1 cellular context compared by ENCODE assay signal in the genomic region with DNA sequence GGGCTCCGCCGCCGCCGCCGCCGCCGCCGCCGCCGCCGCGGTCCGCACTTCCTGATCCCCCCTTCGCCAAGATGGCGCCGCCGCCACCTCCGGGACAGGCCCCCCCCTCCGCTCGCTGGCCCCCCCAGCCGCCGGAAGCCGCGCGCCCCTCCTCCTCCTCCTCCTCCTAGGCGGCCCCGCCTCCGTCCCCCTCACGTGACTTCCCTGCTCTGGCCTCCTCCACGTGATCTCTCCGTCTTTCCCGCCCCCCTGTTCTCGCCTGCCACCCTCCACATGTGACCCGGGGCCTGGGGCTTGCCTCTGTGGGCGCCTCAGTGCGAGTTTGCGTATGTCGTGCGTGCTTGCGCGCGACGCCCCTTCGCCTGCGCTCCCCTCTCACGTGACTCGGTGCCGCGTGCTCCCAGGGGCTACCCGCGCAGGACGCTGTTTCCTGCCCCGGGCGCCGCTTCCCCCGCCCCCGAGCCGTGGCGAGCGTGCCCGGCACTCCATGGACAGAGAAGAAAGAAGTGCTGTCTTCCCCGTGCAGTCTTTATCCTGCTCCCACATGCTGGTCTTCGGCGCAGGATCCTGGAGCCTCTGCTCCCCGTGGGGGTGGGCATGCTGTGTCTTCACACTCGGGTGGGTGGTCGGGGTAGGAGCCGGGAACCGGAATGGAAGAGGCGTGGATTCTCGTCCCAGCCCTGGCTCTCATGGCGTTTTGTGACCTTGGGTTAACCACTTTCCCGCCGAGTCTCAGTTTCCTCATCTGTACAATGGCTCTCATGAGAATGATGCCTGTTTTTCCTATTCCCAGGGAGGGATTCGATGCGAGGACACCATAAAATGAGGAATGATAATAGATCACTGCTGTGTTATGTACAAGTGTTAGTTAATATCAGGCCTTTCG.
TF ChIP-seq lines count a peak whose summit lies in the region.

Gene UBE2Q1, minus strand, starts transcription at position 53 of the 886 bp plus-strand sequence. CDS start 109 bp downstream, outside the sequence.

TF ChIP-seq in HepG2, 621 proteins besides CTCF, POLR2A, EP300 and RAD21 (continued from another document and continues in another):
- TF ChIP-seq, protein P1, sequence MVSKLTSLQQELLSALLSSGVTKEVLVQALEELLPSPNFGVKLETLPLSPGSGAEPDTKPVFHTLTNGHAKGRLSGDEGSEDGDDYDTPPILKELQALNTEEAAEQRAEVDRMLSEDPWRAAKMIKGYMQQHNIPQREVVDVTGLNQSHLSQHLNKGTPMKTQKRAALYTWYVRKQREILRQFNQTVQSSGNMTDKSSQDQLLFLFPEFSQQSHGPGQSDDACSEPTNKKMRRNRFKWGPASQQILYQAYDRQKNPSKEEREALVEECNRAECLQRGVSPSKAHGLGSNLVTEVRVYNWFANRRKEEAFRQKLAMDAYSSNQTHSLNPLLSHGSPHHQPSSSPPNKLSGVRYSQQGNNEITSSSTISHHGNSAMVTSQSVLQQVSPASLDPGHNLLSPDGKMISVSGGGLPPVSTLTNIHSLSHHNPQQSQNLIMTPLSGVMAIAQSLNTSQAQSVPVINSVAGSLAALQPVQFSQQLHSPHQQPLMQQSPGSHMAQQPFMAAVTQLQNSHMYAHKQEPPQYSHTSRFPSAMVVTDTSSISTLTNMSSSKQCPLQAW (CRISPR knock-in tag; IDR thresholded peaks at IDR 0.05), result peak; percentile 96
- TF ChIP-seq PPARG (CRISPR knock-in tag; conservative IDR thresholded peaks at IDR 0.05) (peak; percentile 51; the same call in 1 of the 2 replicates), ATF7 (IDR thresholded peaks at IDR 0.05) (no peak), ATF7 (CRISPR knock-in tag; IDR thresholded peaks at IDR 0.05) (peak; percentile 91), NFE2L2 (IDR thresholded peaks at IDR 0.05; ENCODE audit: low read length) (no peak), MED13 (CRISPR knock-in tag; IDR thresholded peaks at IDR 0.05) (no peak), SRSF1 (optimal IDR thresholded peaks at IDR 0.05; ENCODE audit: low read depth, low read length) (peak; percentile 90), FOXO1 (CRISPR knock-in tag; IDR thresholded peaks at IDR 0.05) (peak; percentile 69; the same call in 1 of the 2 replicates), TMF1 (CRISPR knock-in tag; IDR thresholded peaks at IDR 0.05; ENCODE audit: low read depth) (peak; percentile 96), KDM1A (CRISPR knock-in tag; IDR thresholded peaks at IDR 0.05) (peak; percentile 85), RFX1 (IDR thresholded peaks at IDR 0.05) (no peak), FOXA3 (CRISPR knock-in tag; IDR thresholded peaks at IDR 0.05) (peak; percentile 51; the same call in 1 of the 2 replicates), ZNF780A (CRISPR knock-in tag; IDR thresholded peaks at IDR 0.05) (peak; percentile 99), FOXK2 (IDR thresholded peaks at IDR 0.05) (0 out of 2 replicates have a peak, but pooled peaks have one; percentile 40), NFE2 (CRISPR knock-in tag; IDR thresholded peaks at IDR 0.05) (no peak), ARID2 (CRISPR knock-in tag; IDR thresholded peaks at IDR 0.05; ENCODE audit: borderline replicate concordance) (peak; percentile 88; the same call in 1 of the 2 replicates), ZNF878 (CRISPR knock-in tag; IDR thresholded peaks at IDR 0.05) (peak; percentile 100), NCOA2 (CRISPR knock-in tag; IDR thresholded peaks at IDR 0.05) (peak; percentile 50; the same call in 1 of the 2 replicates), ZFP1 (CRISPR knock-in tag; IDR thresholded peaks at IDR 0.05) (0 out of 2 replicates have a peak, but pooled peaks have one; percentile 63), SCMH1 (CRISPR knock-in tag; IDR thresholded peaks at IDR 0.05; ENCODE audit: borderline replicate concordance) (no peak), ZNF180 (CRISPR knock-in tag; IDR thresholded peaks at IDR 0.05; ENCODE audit: borderline replicate concordance, low read depth) (no peak; the same call in 1 of the 2 replicates), FOXC1 (CRISPR knock-in tag; IDR thresholded peaks at IDR 0.05; ENCODE audit: borderline replicate concordance) (peak; percentile 100), ZFP36L2 (CRISPR knock-in tag; IDR thresholded peaks at IDR 0.05) (peak; percentile 58; the same call in 1 of the 2 replicates), NR3C1 (CRISPR knock-in tag; IDR thresholded peaks at IDR 0.05) (no peak), TRIM22 (IDR thresholded peaks at IDR 0.05) (0 out of 2 replicates have a peak, but pooled peaks have one; percentile 23), USF2 (IDR thresholded peaks at IDR 0.05; ENCODE audit: low read depth, low read length) (peak; percentile 99), USF2 (CRISPR knock-in tag; IDR thresholded peaks at IDR 0.05; ENCODE audit: borderline replicate concordance) (peak; percentile 98), MEF2D (CRISPR knock-in tag; IDR thresholded peaks at IDR 0.05) (peak; percentile 97), ATF1 (CRISPR knock-in tag; IDR thresholded peaks at IDR 0.05) (peak; percentile 54; the same call in 1 of the 2 replicates), ZNF670 (CRISPR knock-in tag; IDR thresholded peaks at IDR 0.05; ENCODE audit: borderline replicate concordance) (peak; percentile 87; the same call in 1 of the 2 replicates), NR2F6 (IDR thresholded peaks at IDR 0.05) (0 out of 2 replicates have a peak, but pooled peaks have one; percentile 13), NR2F6 (CRISPR knock-in tag; IDR thresholded peaks at IDR 0.05) (peak; percentile 78), ATF2 (CRISPR knock-in tag; IDR thresholded peaks at IDR 0.05) (peak; percentile 68; the same call in 1 of the 2 replicates), KDM4B (CRISPR knock-in tag; IDR thresholded peaks at IDR 0.05) (peak; percentile 64; the same call in 1 of the 2 replicates), RBFOX2 (IDR thresholded peaks at IDR 0.05; ENCODE audit: low read depth, low read length) (peak; percentile 88), ZNF850 (CRISPR knock-in tag; conservative IDR thresholded peaks at IDR 0.05) (0 out of 2 replicates have a peak, but pooled peaks have one; percentile 58), ZNF629 (CRISPR knock-in tag; conservative IDR thresholded peaks at IDR 0.05) (peak; percentile 99)
- TF ChIP-seq, protein P2, sequence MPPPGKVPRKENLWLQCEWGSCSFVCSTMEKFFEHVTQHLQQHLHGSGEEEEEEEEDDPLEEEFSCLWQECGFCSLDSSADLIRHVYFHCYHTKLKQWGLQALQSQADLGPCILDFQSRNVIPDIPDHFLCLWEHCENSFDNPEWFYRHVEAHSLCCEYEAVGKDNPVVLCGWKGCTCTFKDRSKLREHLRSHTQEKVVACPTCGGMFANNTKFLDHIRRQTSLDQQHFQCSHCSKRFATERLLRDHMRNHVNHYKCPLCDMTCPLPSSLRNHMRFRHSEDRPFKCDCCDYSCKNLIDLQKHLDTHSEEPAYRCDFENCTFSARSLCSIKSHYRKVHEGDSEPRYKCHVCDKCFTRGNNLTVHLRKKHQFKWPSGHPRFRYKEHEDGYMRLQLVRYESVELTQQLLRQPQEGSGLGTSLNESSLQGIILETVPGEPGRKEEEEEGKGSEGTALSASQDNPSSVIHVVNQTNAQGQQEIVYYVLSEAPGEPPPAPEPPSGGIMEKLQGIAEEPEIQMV (CRISPR knock-in tag; IDR thresholded peaks at IDR 0.05; ENCODE audit: low read depth), result peak; percentile 95
- TF ChIP-seq, protein P3, sequence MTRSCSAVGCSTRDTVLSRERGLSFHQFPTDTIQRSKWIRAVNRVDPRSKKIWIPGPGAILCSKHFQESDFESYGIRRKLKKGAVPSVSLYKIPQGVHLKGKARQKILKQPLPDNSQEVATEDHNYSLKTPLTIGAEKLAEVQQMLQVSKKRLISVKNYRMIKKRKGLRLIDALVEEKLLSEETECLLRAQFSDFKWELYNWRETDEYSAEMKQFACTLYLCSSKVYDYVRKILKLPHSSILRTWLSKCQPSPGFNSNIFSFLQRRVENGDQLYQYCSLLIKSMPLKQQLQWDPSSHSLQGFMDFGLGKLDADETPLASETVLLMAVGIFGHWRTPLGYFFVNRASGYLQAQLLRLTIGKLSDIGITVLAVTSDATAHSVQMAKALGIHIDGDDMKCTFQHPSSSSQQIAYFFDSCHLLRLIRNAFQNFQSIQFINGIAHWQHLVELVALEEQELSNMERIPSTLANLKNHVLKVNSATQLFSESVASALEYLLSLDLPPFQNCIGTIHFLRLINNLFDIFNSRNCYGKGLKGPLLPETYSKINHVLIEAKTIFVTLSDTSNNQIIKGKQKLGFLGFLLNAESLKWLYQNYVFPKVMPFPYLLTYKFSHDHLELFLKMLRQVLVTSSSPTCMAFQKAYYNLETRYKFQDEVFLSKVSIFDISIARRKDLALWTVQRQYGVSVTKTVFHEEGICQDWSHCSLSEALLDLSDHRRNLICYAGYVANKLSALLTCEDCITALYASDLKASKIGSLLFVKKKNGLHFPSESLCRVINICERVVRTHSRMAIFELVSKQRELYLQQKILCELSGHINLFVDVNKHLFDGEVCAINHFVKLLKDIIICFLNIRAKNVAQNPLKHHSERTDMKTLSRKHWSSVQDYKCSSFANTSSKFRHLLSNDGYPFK (CRISPR knock-in tag; IDR thresholded peaks at IDR 0.05; ENCODE audit: borderline replicate concordance), result peak; percentile 97
- TF ChIP-seq, protein P4, sequence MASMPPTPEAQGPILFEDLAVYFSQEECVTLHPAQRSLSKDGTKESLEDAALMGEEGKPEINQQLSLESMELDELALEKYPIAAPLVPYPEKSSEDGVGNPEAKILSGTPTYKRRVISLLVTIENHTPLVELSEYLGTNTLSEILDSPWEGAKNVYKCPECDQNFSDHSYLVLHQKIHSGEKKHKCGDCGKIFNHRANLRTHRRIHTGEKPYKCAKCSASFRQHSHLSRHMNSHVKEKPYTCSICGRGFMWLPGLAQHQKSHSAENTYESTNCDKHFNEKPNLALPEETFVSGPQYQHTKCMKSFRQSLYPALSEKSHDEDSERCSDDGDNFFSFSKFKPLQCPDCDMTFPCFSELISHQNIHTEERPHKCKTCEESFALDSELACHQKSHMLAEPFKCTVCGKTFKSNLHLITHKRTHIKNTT (CRISPR knock-in tag; IDR thresholded peaks at IDR 0.05), result no peak
- TF ChIP-seq, protein P5, sequence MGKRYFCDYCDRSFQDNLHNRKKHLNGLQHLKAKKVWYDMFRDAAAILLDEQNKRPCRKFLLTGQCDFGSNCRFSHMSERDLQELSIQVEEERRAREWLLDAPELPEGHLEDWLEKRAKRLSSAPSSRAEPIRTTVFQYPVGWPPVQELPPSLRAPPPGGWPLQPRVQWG (CRISPR knock-in tag; IDR thresholded peaks at IDR 0.05; ENCODE audit: borderline replicate concordance, low read depth), result no peak
- TF ChIP-seq, protein P6, sequence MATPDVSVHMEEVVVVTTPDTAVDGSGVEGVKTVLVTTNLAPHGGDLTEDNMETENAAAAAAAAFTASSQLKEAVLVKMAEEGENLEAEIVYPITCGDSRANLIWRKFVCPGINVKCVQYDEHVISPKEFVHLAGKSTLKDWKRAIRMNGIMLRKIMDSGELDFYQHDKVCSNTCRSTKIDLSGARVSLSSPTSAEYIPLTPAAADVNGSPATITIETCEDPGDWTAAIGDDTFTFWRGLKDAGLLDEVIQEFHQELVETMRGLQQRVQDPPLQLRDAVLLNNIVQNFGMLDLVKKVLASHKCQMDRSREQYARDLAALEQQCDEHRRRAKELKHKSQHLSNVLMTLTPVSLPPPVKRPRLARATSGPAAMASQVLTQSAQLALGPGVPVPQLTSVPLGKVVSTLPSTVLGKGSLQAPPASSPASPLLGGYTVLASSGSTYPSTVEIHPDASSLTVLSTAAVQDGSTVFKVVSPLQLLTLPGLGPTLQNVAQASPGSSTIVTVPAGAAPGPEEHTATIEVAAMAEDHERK (CRISPR knock-in tag; IDR thresholded peaks at IDR 0.05; ENCODE audit: low read depth), result peak; percentile 96
